ENCODE assay signal across 28 cellular contexts in the genomic region with DNA sequence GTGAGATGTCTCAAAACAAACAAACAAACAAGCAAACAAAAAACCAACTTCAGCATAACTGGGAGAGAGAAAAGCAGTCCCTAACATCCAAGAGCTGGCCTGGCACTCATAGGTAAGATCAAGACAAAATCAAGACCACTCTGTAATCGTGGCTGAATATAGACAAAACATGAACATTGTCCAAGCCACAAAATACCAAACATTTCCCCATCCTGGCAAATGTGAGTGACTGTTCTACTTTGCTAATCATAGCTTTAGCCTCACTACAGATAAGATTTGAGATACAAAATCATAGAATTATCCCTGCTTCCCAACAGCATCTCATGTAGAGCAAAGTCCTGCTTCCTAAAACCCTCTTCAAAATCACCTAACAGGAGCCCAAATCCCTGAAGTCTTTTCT.
"Had no signal": no experiment of that assay in that cellular context is flagged by ENCODE, and none has a peak within 500 bp of the region (broad histone marks: within the 10 kb centered on the region; RNA-seq: fewer than 3 reads in every experiment).

No MANE protein-coding gene starts in this region.

- H3K27ac ChIP-seq: SK-N-MC had no signal

- H3K27ac Mint-ChIP-seq: activated CD4-positive, alpha-beta memory T cell treated with anti-CD3 and anti-CD28 coated beads, Interleukin-2, amount 10 ng/mL, durations not matched to agents 7 days and 5 days; activated CD4-positive, alpha-beta T cell treated with anti-CD3 and anti-CD28 coated beads for 36 hours; activated naive CD4-positive, alpha-beta T cell treated with anti-CD3 and anti-CD28 coated beads for 36 hours; activated naive CD8-positive, alpha-beta T cell; activated T-helper 17 cell treated with anti-CD3 and anti-CD28 coated beads, Interleukin-2, amount 50 U/mL, for 72 hours; T-cell had no signal

- H3K4me3 ChIP-seq: SK-N-MC had no signal

- ATAC-seq: activated CD4-positive, alpha-beta T cell treated with anti-CD3 and anti-CD28 coated beads for 36 hours; activated T-helper 17 cell treated with anti-CD3 and anti-CD28 coated beads, Interleukin-2, amount 50 U/mL, for 72 hours; Panc1; Right ventricle myocardium inferior; T-cell had no signal

- FAIRE-seq: bronchial epithelial cell, TTC549 had no signal

- DNase-seq: activated CD4-positive, alpha-beta memory T cell treated with anti-CD3 and anti-CD28 coated beads, Interleukin-2, amount 10 ng/mL, durations not matched to agents 7 days and 5 days; activated CD4-positive, alpha-beta T cell treated with anti-CD3 and anti-CD28 coated beads for 36 hours; activated CD4-positive, alpha-beta T cell treated with anti-CD3 and anti-CD28 coated beads, Interleukin-2, amount 50 U/mL, for 1 hour; activated CD4-positive, CD25-positive, alpha-beta regulatory T cell; activated gamma-delta T cell; activated naive CD4-positive, alpha-beta T cell treated with anti-CD3 and anti-CD28 coated beads for 36 hours; activated T-cell treated with anti-CD3 and anti-CD28 coated beads for 4 hours; activated T-cell treated with anti-CD3 and anti-CD28 coated beads, Interleukin-2, amount 50 U/mL, for 48 hours; central memory CD4-positive, alpha-beta T cell; NCI-H1105 treated with DMSO at 0.1 percent for 48 hours; NCI-H1436 treated with DMSO at 0.1 percent for 48 hours; NCI-H187; NCI-H2081; NCI-H510A treated with DMSO at 0.1 percent for 48 hours; NCI-H69; NK-92 treated with Interleukin-12 subunit alpha and Interleukin-12 subunit beta, amount 100 ng/mL, for 24 hours; OCI-M1; RPMI8226; T-cell; T-helper 2 cell; T1000 had no signal

- H3K27me3 Mint-ChIP-seq: activated CD4-positive, alpha-beta memory T cell treated with anti-CD3 and anti-CD28 coated beads, Interleukin-2, amount 10 ng/mL, durations not matched to agents 7 days and 5 days; activated CD4-positive, alpha-beta T cell treated with anti-CD3 and anti-CD28 coated beads for 36 hours; activated naive CD8-positive, alpha-beta T cell; activated T-helper 17 cell treated with anti-CD3 and anti-CD28 coated beads, Interleukin-2, amount 50 U/mL, for 72 hours; T-cell had no signal

- H3K4me3 Mint-ChIP-seq: activated CD4-positive, alpha-beta memory T cell treated with anti-CD3 and anti-CD28 coated beads, Interleukin-2, amount 10 ng/mL, durations not matched to agents 7 days and 5 days; activated CD4-positive, alpha-beta T cell treated with anti-CD3 and anti-CD28 coated beads for 36 hours; activated naive CD4-positive, alpha-beta T cell treated with anti-CD3 and anti-CD28 coated beads for 36 hours; activated naive CD8-positive, alpha-beta T cell; activated T-helper 17 cell treated with anti-CD3 and anti-CD28 coated beads, Interleukin-2, amount 50 U/mL, for 72 hours; T-cell had no signal

- H3K9me3 Mint-ChIP-seq: activated CD4-positive, alpha-beta memory T cell treated with anti-CD3 and anti-CD28 coated beads, Interleukin-2, amount 10 ng/mL, durations not matched to agents 7 days and 5 days; activated naive CD4-positive, alpha-beta T cell treated with anti-CD3 and anti-CD28 coated beads for 36 hours; activated T-helper 17 cell treated with anti-CD3 and anti-CD28 coated beads, Interleukin-2, amount 50 U/mL, for 72 hours; T-cell had no signal

- H3K4me1 Mint-ChIP-seq: activated CD4-positive, alpha-beta memory T cell treated with anti-CD3 and anti-CD28 coated beads, Interleukin-2, amount 10 ng/mL, durations not matched to agents 7 days and 5 days; activated CD4-positive, alpha-beta T cell treated with anti-CD3 and anti-CD28 coated beads for 36 hours; activated T-helper 17 cell treated with anti-CD3 and anti-CD28 coated beads, Interleukin-2, amount 50 U/mL, for 72 hours; T-cell had no signal
